ENCODE assay signal across 18 cellular contexts in genomic region chr4:89048906-89049601, GRCh38. TPM values are rescaled to one million over a fixed set of nuclear protein-coding genes. Genes with fewer than 3 reads are reported as not detected.
DNase-seq lines count a peak whose midpoint lies in the region; ATAC-seq, FAIRE-seq and TF ChIP-seq lines count a peak whose summit lies in the region.
"Had no signal": no experiment of that assay in that cellular context is flagged by ENCODE, and none has a peak within 500 bp of the region (broad histone marks: within the 10 kb centered on the region; RNA-seq: fewer than 3 reads in every experiment).

No MANE protein-coding gene starts in this region.

- H3K4me3 ChIP-seq in fibroblast of villous mesenchyme (ENCODE audit: low read depth, low read length), result no peak overlapping the region
- H3K4me3 ChIP-seq: K562 had no signal

- H3K4me3 Mint-ChIP-seq in chondrocyte (ENCODE audit: unreplicated experiment), result no peak overlapping the region
- H3K4me3 Mint-ChIP-seq: CD4-positive, alpha-beta memory T cell; HFFc6 had no signal

- peak; percentile 60 for FAIRE-seq in G401.6 (lab: Jason Lieb, UNC)
- FAIRE-seq: HepG2, HTR-8/SVneo, K562 had no signal

- no peaks in the 10 kb centered on the region for H3K27me3 Mint-ChIP-seq in chondrocyte (ENCODE audit: low read depth)

- ATAC-seq in GM18519 (IDR thresholded peaks at IDR 0.05; ENCODE audit: low FRiP score, unreplicated experiment) (no peak), GM21367 (IDR thresholded peaks at IDR 0.05; ENCODE audit: unreplicated experiment) (no peak)
- ATAC-seq: HepG2, K562 had no signal

- no peak for TF ChIP-seq CTCF in chondrocyte (IDR thresholded peaks at IDR 0.05)
- no peak for TF ChIP-seq CTCF in fibroblast of villous mesenchyme (IDR thresholded peaks at IDR 0.05; ENCODE audit: insufficient read depth, low read depth, low read length)
- no peak for TF ChIP-seq CTCF in GM20000 (IDR thresholded peaks at IDR 0.05; ENCODE audit: extremely low read depth, missing control alignments)

- peaks cover 5% of the 10 kb centered on the region for H3K36me3 Mint-ChIP-seq in chondrocyte (ENCODE audit: low read depth)
- H3K36me3 Mint-ChIP-seq: CD4-positive, alpha-beta memory T cell had no signal

- H3K4me1 Mint-ChIP-seq in chondrocyte (ENCODE audit: low read depth), result peaks cover 27% of the 10 kb centered on the region
- H3K4me1 Mint-ChIP-seq: CD4-positive, alpha-beta memory T cell had no signal

- DNase-seq in chondrocyte (ENCODE audit: low spot score) (no peak), fibroblast of villous mesenchyme (ENCODE audit: low read depth) (peak; percentile 13), NCI-H1105 treated with DMSO at 0.1 percent for 48 hours (lab: John Stamatoyannopoulos, UW) (no peak), GM20000 (ENCODE audit: low spot score) (no peak)
- DNase-seq: BE2C; CD4-positive, alpha-beta memory T cell; DMS79; EL; GF-D8; HCEC 1CT; HFFc6; Karpas-422 had no signal

- peak overlapping the region; percentile 77 for H3K27ac Mint-ChIP-seq in chondrocyte (ENCODE audit: unreplicated experiment)
- H3K27ac Mint-ChIP-seq: CD4-positive, alpha-beta memory T cell; HFFc6 had no signal

- H3K9me3 Mint-ChIP-seq in chondrocyte (ENCODE audit: low read depth), result peaks cover 7% of the 10 kb centered on the region
- H3K9me3 Mint-ChIP-seq: HFFc6 had no signal

RNA-seq across cellular contexts. Expression of gene FAM13A, which starts 7.9 kb away (rescaled TPM):
- 10.5 to 17.6 TPM (median 10.5 TPM) in 3 replicates for total RNA-seq in chondrocyte
- total RNA-seq in fibroblast of villous mesenchyme, result 16.1 and 34.1 TPM in 2 replicates
